Comparison of ENCODE assay signal across 16 cellular contexts in the genomic region with DNA sequence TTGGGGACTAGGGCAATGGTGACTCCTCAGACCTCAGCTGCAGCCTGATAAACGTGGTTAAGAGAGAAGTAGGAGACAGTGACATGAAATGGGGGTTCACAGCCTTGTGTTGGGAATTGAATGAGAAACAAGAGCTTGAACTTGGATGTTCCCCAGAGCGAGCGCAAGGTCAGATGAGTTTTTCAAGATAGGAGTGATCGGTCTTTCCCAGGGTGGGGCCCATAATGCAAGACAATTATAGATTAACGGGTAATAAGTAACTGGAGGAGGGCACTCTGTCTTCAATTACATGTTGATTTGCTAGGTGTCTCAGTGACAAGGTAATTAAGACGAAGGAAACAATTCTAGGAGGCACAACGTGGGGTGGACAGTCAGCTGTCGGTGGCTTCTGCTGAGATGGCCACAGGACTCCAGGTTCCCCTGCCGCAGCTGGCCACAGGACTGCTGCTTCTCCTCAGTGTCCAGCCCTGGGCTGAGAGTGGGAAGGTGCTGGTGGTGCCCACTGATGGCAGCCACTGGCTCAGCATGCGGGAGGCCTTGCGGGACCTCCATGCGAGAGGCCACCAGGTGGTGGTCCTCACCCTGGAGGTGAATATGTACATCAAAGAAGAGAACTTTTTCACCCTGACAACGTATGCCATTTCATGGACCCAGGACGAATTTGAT. TPM values are rescaled to one million over a fixed set of nuclear protein-coding genes. Genes with fewer than 3 reads are reported as not detected.
DNase-seq lines count a peak whose midpoint lies in the region; ATAC-seq and TF ChIP-seq lines count a peak whose summit lies in the region.
"Had no signal": no experiment of that assay in that cellular context is flagged by ENCODE, and none has a peak within 500 bp of the region (broad histone marks: within the 10 kb centered on the region; RNA-seq: fewer than 3 reads in every experiment).

A gene (plus strand): TSS at position 312 of the 666 bp plus-strand sequence. CDS start 85 bp downstream, at position 397.

- peaks cover 5 to 8% of the 10 kb centered on the region in 2 donors for H3K4me1 Mint-ChIP-seq in natural killer cell treated with Interleukin-12 subunit alpha and Interleukin-12 subunit beta and Interleukin-15 and Interleukin-18, amount 100 ng/mL, for 72 hours (ENCODE audit: low read depth in 2 of 2)
- no peaks in the 10 kb centered on the region for H3K4me1 Mint-ChIP-seq in natural killer cell
- H3K4me1 Mint-ChIP-seq: CD4-positive, CD25-positive, alpha-beta regulatory T cell had no signal

- intact Hi-C loops in natural killer cell (cut with micrococcal nuclease) (loop anchor here (5.0 kb wide), 1 partner anchor 860 kb away; no protein-coding TSS in a partner anchor), Panc1 (cut with micrococcal nuclease; ENCODE audit: unreplicated experiment) (no loop called here), thyroid gland (cut with DNase I) (no loop called here)

- peak within 1 kb of the TSS; percentile 7 to 40 for H3K27ac Mint-ChIP-seq in natural killer cell treated with Interleukin-12 subunit alpha and Interleukin-12 subunit beta and Interleukin-15 and Interleukin-18, amount 100 ng/mL, for 72 hours
- no peak within 1 kb of the TSS for H3K27ac Mint-ChIP-seq in natural killer cell
- H3K27ac Mint-ChIP-seq: CD4-positive, CD25-positive, alpha-beta regulatory T cell had no signal

- CTCF ChIA-PET in Panc1 (lab: Charles Lee) = no interaction called here

- H3K4me3 ChIP-seq in Panc1 (ENCODE audit: low read depth in 2 of 2, low read length in 2 of 2) (no peak within 1 kb of the TSS), thyroid gland (replicated peaks in 1 of 3) (no peak within 1 kb of the TSS)
- H3K4me3 ChIP-seq: BLaER1 had no signal

- no peak for TF ChIP-seq CTCF in natural killer cell (IDR thresholded peaks at IDR 0.05)
- no peak for TF ChIP-seq CTCF in Panc1 (IDR thresholded peaks at IDR 0.05)
- no peak for TF ChIP-seq CTCF in thyroid gland (IDR thresholded peaks at IDR 0.05)

- peak within 1 kb of the TSS; percentile 24; the same call in 1 of the 2 replicates for H3K27ac ChIP-seq in Panc1 (ENCODE audit: low read length)
- H3K27ac ChIP-seq in thyroid gland = no peak within 1 kb of the TSS
- H3K27ac ChIP-seq: 22Rv1, BLaER1 had no signal

- H3K36me3 Mint-ChIP-seq in natural killer cell treated with Interleukin-12 subunit alpha and Interleukin-12 subunit beta and Interleukin-15 and Interleukin-18, amount 100 ng/mL, for 72 hours = no peaks in the 10 kb centered on the region
- H3K36me3 Mint-ChIP-seq in natural killer cell = no peaks in the 10 kb centered on the region
- H3K36me3 Mint-ChIP-seq: CD4-positive, CD25-positive, alpha-beta regulatory T cell had no signal

- no peaks in the 10 kb centered on the region for H3K36me3 ChIP-seq in Panc1 (ENCODE audit: control insufficient read depth, insufficient read depth, low read length)
- H3K36me3 ChIP-seq in thyroid gland = no peaks in the 10 kb centered on the region
- H3K36me3 ChIP-seq: BLaER1 had no signal

- H3K4me3 Mint-ChIP-seq in natural killer cell treated with Interleukin-12 subunit alpha and Interleukin-12 subunit beta and Interleukin-15 and Interleukin-18, amount 100 ng/mL, for 72 hours = no peak within 1 kb of the TSS
- no peak within 1 kb of the TSS for H3K4me3 Mint-ChIP-seq in natural killer cell
- H3K4me3 Mint-ChIP-seq: CD4-positive, CD25-positive, alpha-beta regulatory T cell had no signal

- ATAC-seq in natural killer cell treated with Interleukin-12 subunit alpha and Interleukin-12 subunit beta and Interleukin-15 and Interleukin-18, amount 100 ng/mL, for 72 hours = no peak
- ATAC-seq in natural killer cell = no peak
- ATAC-seq in Panc1 = no peak
- no peak for ATAC-seq in GM21367 (IDR thresholded peaks at IDR 0.05; ENCODE audit: unreplicated experiment)

- peaks cover 25 to 42% of the 10 kb centered on the region in 2 donors for H3K27me3 Mint-ChIP-seq in natural killer cell treated with Interleukin-12 subunit alpha and Interleukin-12 subunit beta and Interleukin-15 and Interleukin-18, amount 100 ng/mL, for 72 hours
- peaks cover 24 to 45% of the 10 kb centered on the region in 2 donors for H3K27me3 Mint-ChIP-seq in natural killer cell (ENCODE audit: low read depth in 2 of 2)

- POLR2A ChIA-PET in Panc1 (lab: Charles Lee) = no interaction called here

- no peaks in the 10 kb centered on the region for H3K9me3 ChIP-seq in Panc1 (ENCODE audit: control insufficient read depth, insufficient read depth, low read depth, low read length)
- no peaks in the 10 kb centered on the region for H3K9me3 ChIP-seq in thyroid gland
- H3K9me3 ChIP-seq: BLaER1 had no signal

- H3K27me3 ChIP-seq in Panc1 (ENCODE audit: control insufficient read depth, insufficient read depth, low read length) (no peaks in the 10 kb centered on the region), thyroid gland (no peaks in the 10 kb centered on the region)
- H3K27me3 ChIP-seq: BLaER1 had no signal

- TF ChIP-seq POLR2A in thyroid gland (IDR thresholded peaks at IDR 0.05) = no peak

- no peaks in the 10 kb centered on the region for H3K9me3 Mint-ChIP-seq in natural killer cell treated with Interleukin-12 subunit alpha and Interleukin-12 subunit beta and Interleukin-15 and Interleukin-18, amount 100 ng/mL, for 72 hours
- no peaks in the 10 kb centered on the region for H3K9me3 Mint-ChIP-seq in natural killer cell

- BruUV-seq in Panc1 (replicated peaks; lab: Mats Ljungman, UMichigan) = no TSS peak

- 84 to 88% methylated on average over 12 to 13 of the region's 14 CpGs for WGBS in thyroid gland, 2 donors

- in situ Hi-C loops in Panc1 (cut with HindIII; ENCODE audit: low pct_unique_long_range_greater_than_20kb, low sequenced_read_pairs) = no loop called here

- DNase-seq in natural killer cell treated with Interleukin-12 subunit alpha and Interleukin-12 subunit beta and Interleukin-15 and Interleukin-18, amount 100 ng/mL, for 72 hours (ENCODE audit: low spot score) = no peak
- DNase-seq in natural killer cell = no peak
- DNase-seq in Panc1 (ENCODE audit: low read depth, low spot score) = no peak
- peak; percentile 69 for DNase-seq in mucosa of gallbladder (ENCODE audit: low spot score)
- no peak for DNase-seq in ureter (ENCODE audit: low spot score)
- no peak for DNase-seq in thyroid gland
- no peak for DNase-seq in midbrain (lab: John Stamatoyannopoulos, UW)
- DNase-seq: AML-193; CD4-positive, CD25-positive, alpha-beta regulatory T cell; DMS79; H7; IMR-90 had no signal

- H3K4me1 ChIP-seq in Panc1 (ENCODE audit: control insufficient read depth, insufficient read depth, low read length) = no peaks in the 10 kb centered on the region; the same call in 1 of the 2 replicates
- H3K4me1 ChIP-seq in thyroid gland = no peaks in the 10 kb centered on the region
- H3K4me1 ChIP-seq: BLaER1 had no signal

RNA-seq across cellular contexts. Expression of the gene that starts here (rescaled TPM):
- total RNA-seq in natural killer cell treated with Interleukin-12 subunit alpha and Interleukin-12 subunit beta and Interleukin-15 and Interleukin-18, amount 100 ng/mL, for 72 hours = not detected
- total RNA-seq in natural killer cell (not detected), Panc1 (2021; ENCODE audit: unreplicated experiment) (not detected), mucosa of gallbladder (2.0 TPM), ureter (21.3 TPM), thyroid gland (1 to 10 TPM in 2 of 4 donors, under 1 TPM in 2; 0.89 to 2.9 (median 1.3) TPM)
- not detected for polyA plus RNA-seq in Panc1 (2012; ENCODE audit: insufficient read length)
- total RNA-seq: CD4-positive, CD25-positive, alpha-beta regulatory T cell; G401; H7; IMR-90 had no signal
- polyA plus RNA-seq: CD4-positive, CD25-positive, alpha-beta regulatory T cell; IMR-90 had no signal

Comparison
In these comparisons a context has a peak if more than half of its experiments do, and no peak if none do; other contexts are left out.
1. H3K27ac Mint-ChIP-seq: peak in natural killer cell treated with Interleukin-12 subunit alpha and Interleukin-12 subunit beta and Interleukin-15 and Interleukin-18, amount 100 ng/mL, for 72 hours (2 of 2); none in natural killer cell (0 of 2).